Comparison of ENCODE assay signal across 16 cellular contexts in the genomic region with DNA sequence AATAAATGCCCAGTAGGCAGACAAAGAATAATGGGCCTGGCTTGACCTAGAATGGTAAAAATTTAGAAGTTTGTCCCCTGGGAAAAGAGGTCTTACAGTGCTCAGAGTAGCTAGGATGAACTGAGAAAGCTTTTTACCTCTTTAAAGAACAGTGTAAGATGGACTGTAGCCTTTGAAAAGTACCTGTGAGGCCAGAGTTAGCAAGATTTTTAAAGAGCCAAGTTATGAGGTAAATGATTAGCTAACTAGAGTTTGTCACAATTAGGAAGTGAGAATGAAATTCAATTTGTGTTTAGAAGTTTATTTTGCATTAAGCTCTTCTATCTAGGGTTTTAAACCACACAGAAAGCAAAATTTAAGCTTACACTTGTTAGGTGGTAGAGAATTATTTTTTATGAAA.
DNase-seq lines count a peak whose midpoint lies in the region; ATAC-seq, FAIRE-seq and TF ChIP-seq lines count a peak whose summit lies in the region.
"Had no signal": no experiment of that assay in that cellular context is flagged by ENCODE, and none has a peak within 500 bp of the region (broad histone marks: within the 10 kb centered on the region; RNA-seq: fewer than 3 reads in every experiment).

No MANE protein-coding gene starts in this region.

- H3K79me2 ChIP-seq in neural progenitor cell (ENCODE audit: low read depth) = no peaks in the 10 kb centered on the region

- peak; percentile 4 for DNase-seq in GM19239 (ENCODE audit: insufficient read length, low spot score)
- DNase-seq in neural progenitor cell (ENCODE audit: low spot score) = no peak
- no peak for DNase-seq in body of pancreas
- DNase-seq in stimulated activated CD4-positive, alpha-beta T cell treated with anti-CD3 and anti-CD28 coated beads, Interleukin-12 subunit alpha, Interleukin-12 subunit beta, amount 100 ng/mL, for 4 hours = no peak
- no peak for DNase-seq in amniotic stem cell (lab: John Stamatoyannopoulos, UW)
- DNase-seq: adrenal gland, hypothalamus, NCI-H2081 treated with DMSO at 0.1 percent for 48 hours, SK-N-SH, thyroid gland had no signal

- H3K27me3 Mint-ChIP-seq in neural progenitor cell (ENCODE audit: insufficient read depth, low read depth) = peaks cover 3% of the 10 kb centered on the region
- H3K27me3 Mint-ChIP-seq in stimulated activated memory B cell treated with anti-CD40 and anti-IgM and Interleukin-4, amounts not matched to agents 10 μg/mL and 1 μg/mL and 100 μg/mL, for 72 hours = no peaks in the 10 kb centered on the region

- intact Hi-C loops in body of pancreas (cut with DNase I) = no loop called here

- peaks cover 29% of the 10 kb centered on the region for H3K9me3 Mint-ChIP-seq in neural progenitor cell
- no peaks in the 10 kb centered on the region for H3K9me3 Mint-ChIP-seq in stimulated activated memory B cell treated with anti-CD40 and anti-IgM and Interleukin-4, amounts not matched to agents 10 μg/mL and 1 μg/mL and 100 μg/mL, for 72 hours

- no peaks in the 10 kb centered on the region for H3F3A ChIP-seq in neural progenitor cell (ENCODE audit: low read depth)

- H3K4me1 ChIP-seq in neural progenitor cell (no peaks in the 10 kb centered on the region), body of pancreas (peaks cover 8% of the 10 kb centered on the region)
- H3K4me1 ChIP-seq: adrenal gland, esophagus muscularis mucosa, thyroid gland had no signal

- peaks cover 4% of the 10 kb centered on the region for H3K4me1 Mint-ChIP-seq in neural progenitor cell
- no peaks in the 10 kb centered on the region for H3K4me1 Mint-ChIP-seq in stimulated activated memory B cell treated with anti-CD40 and anti-IgM and Interleukin-4, amounts not matched to agents 10 μg/mL and 1 μg/mL and 100 μg/mL, for 72 hours

- H3K27me3 ChIP-seq in neural progenitor cell = no peaks in the 10 kb centered on the region
- H3K27me3 ChIP-seq in body of pancreas = no peaks in the 10 kb centered on the region
- H3K27me3 ChIP-seq: adrenal gland, esophagus muscularis mucosa, thyroid gland had no signal

- TF ChIP-seq CTCF in neural progenitor cell (IDR thresholded peaks at IDR 0.05) (no peak), body of pancreas (IDR thresholded peaks at IDR 0.05) (no peak)

- H3K36me3 ChIP-seq in neural progenitor cell (no peaks in the 10 kb centered on the region), body of pancreas (replicated peaks in 1 of 2; ENCODE audit: insufficient read depth in 1 of 2, low read depth in 2 of 2) (no peaks in the 10 kb centered on the region)
- H3K36me3 ChIP-seq: adrenal gland, esophagus muscularis mucosa, thyroid gland had no signal

- H3K27ac ChIP-seq in neural progenitor cell (no peak overlapping the region), body of pancreas (no peak overlapping the region)
- H3K27ac ChIP-seq: adrenal gland, esophagus muscularis mucosa, thyroid gland had no signal

- no peak overlapping the region for H3K4me3 ChIP-seq in neural progenitor cell
- H3K4me3 ChIP-seq in body of pancreas = no peak overlapping the region
- H3K4me3 ChIP-seq: adrenal gland, esophagus muscularis mucosa, smooth muscle cell, thyroid gland had no signal

- H3K4me2 ChIP-seq in neural progenitor cell = no peak overlapping the region
- H3K4me2 ChIP-seq: SK-N-SH, smooth muscle cell had no signal

- H4K20me1 ChIP-seq in neural progenitor cell (ENCODE audit: low read depth) = no peaks in the 10 kb centered on the region

- FAIRE-seq in GM19239 (lab: Jason Lieb, UNC) = peak; percentile 55
- FAIRE-seq: colon had no signal

- peak overlapping the region; percentile 10 for H2AFZ ChIP-seq in neural progenitor cell (replicated peaks)

- H3K9ac ChIP-seq in neural progenitor cell = no peak overlapping the region
- H3K9ac ChIP-seq: SK-N-SH had no signal

- H3K27ac Mint-ChIP-seq in neural progenitor cell = peak overlapping the region; percentile 34
- H3K27ac Mint-ChIP-seq in stimulated activated memory B cell treated with anti-CD40 and anti-IgM and Interleukin-4, amounts not matched to agents 10 μg/mL and 1 μg/mL and 100 μg/mL, for 72 hours = no peak overlapping the region

- no peak for TF ChIP-seq POLR2A in body of pancreas (IDR thresholded peaks at IDR 0.05)

- H3K9me3 ChIP-seq in neural progenitor cell (ENCODE audit: low read depth) (no peaks in the 10 kb centered on the region), body of pancreas (no peaks in the 10 kb centered on the region)
- H3K9me3 ChIP-seq: adrenal gland, esophagus muscularis mucosa, SK-N-SH, thyroid gland had no signal

- ATAC-seq in GM21786 (IDR thresholded peaks at IDR 0.05; ENCODE audit: unreplicated experiment) = peak; percentile 94
- ATAC-seq in HG03108 (IDR thresholded peaks at IDR 0.05; ENCODE audit: unreplicated experiment) = peak; percentile 95
- no peak for ATAC-seq in body of pancreas
- ATAC-seq in stimulated activated memory B cell treated with anti-CD40 and anti-IgM and Interleukin-4, amounts not matched to agents 10 μg/mL and 1 μg/mL and 100 μg/mL, for 72 hours = no peak

- H3K4me3 Mint-ChIP-seq in neural progenitor cell = no peak overlapping the region
- no peak overlapping the region for H3K4me3 Mint-ChIP-seq in stimulated activated memory B cell treated with anti-CD40 and anti-IgM and Interleukin-4, amounts not matched to agents 10 μg/mL and 1 μg/mL and 100 μg/mL, for 72 hours

- peaks cover 11% of the 10 kb centered on the region for H3K36me3 Mint-ChIP-seq in neural progenitor cell
- H3K36me3 Mint-ChIP-seq in stimulated activated memory B cell treated with anti-CD40 and anti-IgM and Interleukin-4, amounts not matched to agents 10 μg/mL and 1 μg/mL and 100 μg/mL, for 72 hours = no peaks in the 10 kb centered on the region

Comparison
In these comparisons a context has a peak if more than half of its experiments do, and no peak if none do; other contexts are left out.
1. ATAC-seq: peak in GM21786 (single experiment) and HG03108 (single experiment); none in body of pancreas (single experiment) and stimulated activated memory B cell treated with anti-CD40 and anti-IgM and Interleukin-4, amounts not matched to agents 10 μg/mL and 1 μg/mL and 100 μg/mL, for 72 hours (single experiment).